19 cellular contexts compared by ENCODE assay signal in the genomic region with DNA sequence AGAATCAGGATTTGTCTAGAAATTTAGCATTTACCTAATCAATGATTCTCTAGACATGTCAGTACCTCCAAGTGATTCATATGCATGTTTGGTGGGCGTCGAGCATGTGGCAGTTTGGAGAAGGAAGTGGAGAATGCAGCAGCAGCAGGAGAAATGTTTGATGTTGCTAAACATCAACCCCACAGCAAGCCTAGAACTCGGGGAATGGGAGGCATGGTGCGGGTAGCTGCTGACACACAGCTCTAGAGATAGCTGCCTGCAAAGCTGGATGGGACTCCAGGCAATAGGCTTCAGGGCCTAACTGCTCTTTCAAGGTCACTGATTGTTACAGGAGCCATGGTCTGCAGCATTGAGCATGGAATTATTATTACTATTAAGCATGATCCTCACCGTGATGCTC.
"Had no signal": no experiment of that assay in that cellular context is flagged by ENCODE, and none has a peak within 500 bp of the region (broad histone marks: within the 10 kb centered on the region; RNA-seq: fewer than 3 reads in every experiment).

No MANE protein-coding gene starts in this region.

- H3K4me3 ChIP-seq: esophagus muscularis mucosa, heart right ventricle, mucosa of descending colon, sigmoid colon, spleen, stomach had no signal

- H3K27me3 Mint-ChIP-seq: dendritic cell treated with granulocyte-macrophage colony-stimulating factor and Interleukin-4, amounts not matched to agents 40 ng/mL and 50 ng/mL, for 4 days; T-cell had no signal

- H3K9me3 ChIP-seq: esophagus muscularis mucosa, heart right ventricle, mucosa of descending colon, sigmoid colon, spleen, stomach had no signal

- H3K36me3 ChIP-seq: sigmoid colon had no signal

- H3K36me3 Mint-ChIP-seq: type B pancreatic cell had no signal

- H3K27me3 ChIP-seq: esophagus muscularis mucosa, sigmoid colon, spleen, stomach had no signal

- H3K4me3 Mint-ChIP-seq: dendritic cell treated with granulocyte-macrophage colony-stimulating factor and Interleukin-4, amounts not matched to agents 40 ng/mL and 50 ng/mL, for 4 days; immature natural killer cell; nephron; T-cell; type B pancreatic cell had no signal

- DNase-seq: activated CD4-positive, alpha-beta T cell treated with anti-CD3 and anti-CD28 coated beads, Interleukin-2, amount 50 U/mL, for 1 hour; activated naive CD4-positive, alpha-beta T cell treated with Interleukin-2 at 50 U/mL for 16 hours; amniotic stem cell; effector CD8-positive, alpha-beta T cell; heart right ventricle; immature natural killer cell; mesenchymal stem cell; mucosa of descending colon; nucleus accumbens; sigmoid colon; spleen; stomach; T-cell; T1000 had no signal

- H3K27ac Mint-ChIP-seq: dendritic cell treated with granulocyte-macrophage colony-stimulating factor and Interleukin-4, amounts not matched to agents 40 ng/mL and 50 ng/mL, for 4 days; nephron; type B pancreatic cell had no signal

- H3K9me3 Mint-ChIP-seq: dendritic cell treated with granulocyte-macrophage colony-stimulating factor and Interleukin-4, amounts not matched to agents 40 ng/mL and 50 ng/mL, for 4 days; immature natural killer cell; nephron; T-cell; type B pancreatic cell had no signal

- ATAC-seq: heart right ventricle, mucosa of descending colon, SK-N-SH treated with all-trans-retinoic acid at 6 μM for 48 hours, T-cell had no signal

- H3K27ac ChIP-seq: heart right ventricle, sigmoid colon, stomach had no signal
